8 cellular contexts compared by ENCODE assay signal in the genomic region with DNA sequence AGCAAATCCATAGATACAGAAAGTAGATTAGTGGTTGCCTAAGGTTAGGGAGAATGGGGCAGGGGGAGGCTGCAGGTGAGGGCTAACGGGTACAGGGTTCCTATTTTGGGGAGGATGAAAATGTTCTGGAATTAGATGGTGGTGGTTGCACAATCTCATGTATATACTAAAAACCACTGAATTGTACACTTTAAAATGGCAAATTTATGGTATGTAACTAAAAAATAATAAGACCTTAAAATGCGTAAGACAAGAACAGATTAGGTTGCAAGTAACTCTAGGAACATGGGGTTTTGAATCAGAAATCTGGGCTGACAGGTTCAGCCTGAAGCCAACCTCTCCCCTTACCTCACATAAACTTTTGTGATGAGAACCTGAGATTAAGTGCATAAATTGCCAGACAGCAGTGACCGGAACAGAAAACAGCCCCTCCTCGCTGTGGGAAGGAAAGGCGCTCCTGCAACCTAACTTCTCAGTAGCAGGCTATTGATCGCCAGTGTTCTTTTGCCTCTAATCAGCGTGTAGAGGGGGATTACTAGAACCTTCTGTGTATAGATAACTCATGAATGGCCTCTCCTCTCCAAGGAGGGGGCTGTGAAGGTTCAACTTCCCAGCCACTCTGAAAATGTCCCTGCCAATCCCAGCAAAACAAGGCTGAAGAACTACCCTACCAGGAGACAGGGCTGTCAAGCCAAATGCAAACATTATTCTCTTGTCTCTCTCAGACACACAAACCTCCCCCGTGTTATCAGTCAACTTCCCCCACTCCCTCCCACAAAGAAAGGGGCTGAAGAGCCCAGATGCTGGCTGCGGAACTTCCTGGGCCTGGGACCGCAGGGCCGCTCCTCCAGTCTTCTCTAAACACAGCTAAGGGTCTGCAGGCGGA. TPM values are rescaled to one million over a fixed set of nuclear protein-coding genes. Genes with fewer than 3 reads are reported as not detected.
DNase-seq lines count a peak whose midpoint lies in the region; ATAC-seq and TF ChIP-seq lines count a peak whose summit lies in the region.

No MANE protein-coding gene starts in this region.

- peak overlapping the region; percentile 91 for H3K4me3 Mint-ChIP-seq in activated T-cell treated with anti-CD3 and anti-CD28 coated beads, Interleukin-2, amount 50 U/mL, for 4 hours
- H3K4me3 Mint-ChIP-seq in activated naive CD8-positive, alpha-beta T cell = peak overlapping the region; percentile 97

- peak overlapping the region; percentile 96 for H3K27ac Mint-ChIP-seq in activated naive CD8-positive, alpha-beta T cell

- H3K4me1 Mint-ChIP-seq in activated T-cell treated with anti-CD3 and anti-CD28 coated beads, Interleukin-2, amount 50 U/mL, for 4 hours (ENCODE audit: low read depth) = peaks cover 38% of the 10 kb centered on the region
- peaks cover 45% of the 10 kb centered on the region for H3K4me1 Mint-ChIP-seq in activated naive CD8-positive, alpha-beta T cell (ENCODE audit: low read depth)

- peaks cover 3% of the 10 kb centered on the region for H3K36me3 ChIP-seq in kidney epithelial cell (ENCODE audit: control insufficient read depth, insufficient read depth, low read length)
- peaks cover 0 to 7% (median 0%) of the 10 kb centered on the region in 3 donors for H3K36me3 ChIP-seq in tibial artery

- H3K4me3 ChIP-seq in kidney epithelial cell (ENCODE audit: low read depth, low read length) = peak overlapping the region; percentile 84
- H3K4me3 ChIP-seq in tibial artery = peak overlapping the region; percentile 69 to 86

- H3K9me3 ChIP-seq in tibial artery = no peaks in the 10 kb centered on the region

- intact Hi-C loops in tibial artery (cut with DNase I; ENCODE audit: low total_unique reads) = loop anchor here (2.0 to 5.0 kb wide), 2 partner anchors 191 to 293 kb away; a partner anchor contains a TSS

- no peak for DNase-seq in activated T-cell treated with anti-CD3 and anti-CD28 coated beads, Interleukin-2, amount 50 U/mL, for 4 hours
- DNase-seq in activated T-cell treated with anti-CD3 and anti-CD28 coated beads for 4 hours = no peak
- DNase-seq in kidney epithelial cell (ENCODE audit: low read depth) = no peak
- DNase-seq in tibial artery = no peak
- no peak for DNase-seq in SIG-M5 (lab: John Stamatoyannopoulos, UW)
- DNase-seq in RPMI8226 = no peak
- DNase-seq in D341Med (ENCODE audit: low spot score) = no peak

- H3K27me3 ChIP-seq in kidney epithelial cell (ENCODE audit: control insufficient read depth, insufficient read depth, low read length) (no peaks in the 10 kb centered on the region), tibial artery (no peaks in the 10 kb centered on the region)

- H3K27ac ChIP-seq in tibial artery = peak overlapping the region; percentile 89 to 98

- H3K27me3 Mint-ChIP-seq in activated T-cell treated with anti-CD3 and anti-CD28 coated beads, Interleukin-2, amount 50 U/mL, for 4 hours (ENCODE audit: low read depth) = no peaks in the 10 kb centered on the region
- H3K27me3 Mint-ChIP-seq in activated naive CD8-positive, alpha-beta T cell = no peaks in the 10 kb centered on the region

- ATAC-seq in activated T-cell treated with anti-CD3 and anti-CD28 coated beads, Interleukin-2, amount 50 U/mL, for 4 hours = no peak

- peak; percentile 13 for TF ChIP-seq CTCF in kidney epithelial cell (IDR thresholded peaks at IDR 0.05; ENCODE audit: insufficient read depth, low read length, poor library complexity, severe bottlenecking)
- TF ChIP-seq CTCF in tibial artery (IDR thresholded peaks at IDR 0.05) = no peak

- H3K36me3 Mint-ChIP-seq in activated T-cell treated with anti-CD3 and anti-CD28 coated beads, Interleukin-2, amount 50 U/mL, for 4 hours (ENCODE audit: insufficient read depth) = peaks cover 8% of the 10 kb centered on the region
- peaks cover 3% of the 10 kb centered on the region for H3K36me3 Mint-ChIP-seq in activated naive CD8-positive, alpha-beta T cell

- H3K9me3 Mint-ChIP-seq in activated T-cell treated with anti-CD3 and anti-CD28 coated beads, Interleukin-2, amount 50 U/mL, for 4 hours = no peaks in the 10 kb centered on the region
- H3K9me3 Mint-ChIP-seq in activated naive CD8-positive, alpha-beta T cell (ENCODE audit: low read depth) = peaks cover 3% of the 10 kb centered on the region

- H3K4me1 ChIP-seq in tibial artery = peaks cover 0 to 75% (median 46%) of the 10 kb centered on the region in 4 donors

RNA-seq across cellular contexts. Expression of a gene that starts 1.9 kb away (rescaled TPM):
- total RNA-seq in activated T-cell treated with anti-CD3 and anti-CD28 coated beads, Interleukin-2, amount 50 U/mL, for 4 hours = 10 to 100 TPM; 17.0 to 20.7 (median 18.2) TPM
- 18.6 and 21.4 TPM in 2 replicates for total RNA-seq in kidney epithelial cell

RNA-seq across cellular contexts. Expression of a gene that starts 24.4 kb away (rescaled TPM):
- not detected for total RNA-seq in activated T-cell treated with anti-CD3 and anti-CD28 coated beads, Interleukin-2, amount 50 U/mL, for 4 hours
- total RNA-seq in kidney epithelial cell = not detected in 2 replicates
